Comparison of ENCODE assay signal across 21 cellular contexts in genomic region chr5:171901764-171902163, GRCh38.
"Had no signal": no experiment of that assay in that cellular context is flagged by ENCODE, and none has a peak within 500 bp of the region (broad histone marks: within the 10 kb centered on the region; RNA-seq: fewer than 3 reads in every experiment).

No MANE protein-coding gene starts in this region.

- H3K27ac ChIP-seq: PC-9, RWPE1 had no signal

- DNase-seq: Karpas-422; KG1; MG63; NCI-H1092 treated with DMSO at 0.1 percent for 48 hours; NCI-H1436; NCI-H187; NCI-H2029; NCI-H2081 treated with DMSO at 0.1 percent for 48 hours; NCI-H2171; NCI-H226; NCI-H446; NCI-H510A; NCI-H524 treated with DMSO at 0.1 percent for 48 hours; NCI-H69; NCI-H774; NK-92 treated with Interleukin-12 subunit alpha and Interleukin-12 subunit beta, amount 100 ng/mL, for 24 hours; OCI-M1; PC-9; SHP77 had no signal

- H2AFZ ChIP-seq: PC-9 had no signal

- H3K9me3 ChIP-seq: MG63 had no signal

- H3K4me2 ChIP-seq: PC-9 had no signal

- FAIRE-seq: HTR-8/SVneo had no signal

- H3K4me3 ChIP-seq: MG63, PC-9 had no signal

- H3K27me3 ChIP-seq: MG63 had no signal
